In genomic region chr3:105746226-105746996, GRCh38 we compare ENCODE assay signal across 9 cellular contexts.
A peak's percentile ranks its signal among the peaks of the same experiment; 100 is the strongest.
DNase-seq lines count a peak whose midpoint lies in the region; ATAC-seq and TF ChIP-seq lines count a peak whose summit lies in the region.
"Had no signal": no experiment of that assay in that cellular context is flagged by ENCODE, and none has a peak within 500 bp of the region (broad histone marks: within the 10 kb centered on the region; RNA-seq: fewer than 3 reads in every experiment).

No MANE protein-coding gene starts in this region.

- WGBS in esophagus squamous epithelium, 2 donors, result 66 to 83% methylated on average over 3 of the region's 3 CpGs

- peaks cover 65% of the 10 kb centered on the region for H3K36me3 Mint-ChIP-seq in T-helper 2 cell treated with Interferon-gamma antibody and Interleukin-4, amounts not matched to agents 5 μg/mL and 100 μg/mL, for 36 hours (ENCODE audit: low read depth)
- H3K36me3 Mint-ChIP-seq in stimulated activated memory B cell treated with anti-CD40 and anti-IgM and Interleukin-4, amounts not matched to agents 10 μg/mL and 1 μg/mL and 100 μg/mL, for 72 hours, result peaks cover 18% of the 10 kb centered on the region

- peaks cover 0 to 2% (median 0%) of the 10 kb centered on the region in 3 donors for H3K9me3 ChIP-seq in esophagus squamous epithelium

- H3K27me3 Mint-ChIP-seq in T-helper 2 cell treated with Interferon-gamma antibody and Interleukin-4, amounts not matched to agents 5 μg/mL and 100 μg/mL, for 36 hours (ENCODE audit: low read depth), result no peaks in the 10 kb centered on the region
- H3K27me3 Mint-ChIP-seq in stimulated activated memory B cell treated with anti-CD40 and anti-IgM and Interleukin-4, amounts not matched to agents 10 μg/mL and 1 μg/mL and 100 μg/mL, for 72 hours, result no peaks in the 10 kb centered on the region

- no peak for ATAC-seq in stimulated activated memory B cell treated with anti-CD40 and anti-IgM and Interleukin-4, amounts not matched to agents 10 μg/mL and 1 μg/mL and 100 μg/mL, for 72 hours

- DNase-seq in T-helper 2 cell treated with Interferon-gamma antibody and Interleukin-4, amounts not matched to agents 5 μg/mL and 100 μg/mL, for 36 hours (ENCODE audit: low spot score), result no peak
- DNase-seq in T-helper 2 cell, result no peak
- peak; percentile 24 for DNase-seq in HuH-7 (ENCODE audit: low spot score)
- DNase-seq in esophagus squamous epithelium (lab: John Stamatoyannopoulos, UW), result no peak
- DNase-seq in GM13977 (ENCODE audit: low spot score), result no peak
- no peak for DNase-seq in NCI-H187 (lab: John Stamatoyannopoulos, UW)
- no peak for DNase-seq in NCI-H510A (lab: John Stamatoyannopoulos, UW)
- DNase-seq: NCI-H1694 had no signal

- H3K9me3 Mint-ChIP-seq in T-helper 2 cell treated with Interferon-gamma antibody and Interleukin-4, amounts not matched to agents 5 μg/mL and 100 μg/mL, for 36 hours, result peaks cover 21% of the 10 kb centered on the region
- no peaks in the 10 kb centered on the region for H3K9me3 Mint-ChIP-seq in stimulated activated memory B cell treated with anti-CD40 and anti-IgM and Interleukin-4, amounts not matched to agents 10 μg/mL and 1 μg/mL and 100 μg/mL, for 72 hours

- in situ Hi-C loops in GM13977 (cut with MboI; ENCODE audit: low pct_unique_long_range_greater_than_20kb, low sequenced_read_pairs, unreplicated experiment), result no loop called here

- no peak overlapping the region for H3K4me3 ChIP-seq in esophagus squamous epithelium

- H3K27me3 ChIP-seq in esophagus squamous epithelium, result no peaks in the 10 kb centered on the region

- no peak for TF ChIP-seq POLR2A in esophagus squamous epithelium (IDR thresholded peaks at IDR 0.05)

- H3K27ac Mint-ChIP-seq in T-helper 2 cell treated with Interferon-gamma antibody and Interleukin-4, amounts not matched to agents 5 μg/mL and 100 μg/mL, for 36 hours, result peak overlapping the region; percentile 72
- H3K27ac Mint-ChIP-seq in stimulated activated memory B cell treated with anti-CD40 and anti-IgM and Interleukin-4, amounts not matched to agents 10 μg/mL and 1 μg/mL and 100 μg/mL, for 72 hours, result peak overlapping the region; percentile 0

- H3K4me1 ChIP-seq in esophagus squamous epithelium, result peaks cover 0 to 29% (median 16%) of the 10 kb centered on the region in 3 donors

- H3K36me3 ChIP-seq in esophagus squamous epithelium, result peaks cover 0 to 17% (median 0%) of the 10 kb centered on the region in 3 donors

- TF ChIP-seq CTCF in esophagus squamous epithelium (IDR thresholded peaks at IDR 0.05) (no peak), GM13977 (IDR thresholded peaks at IDR 0.05; ENCODE audit: extremely low read depth, insufficient read depth, missing control alignments) (no peak)

- H3K4me3 Mint-ChIP-seq in T-helper 2 cell treated with Interferon-gamma antibody and Interleukin-4, amounts not matched to agents 5 μg/mL and 100 μg/mL, for 36 hours, result peak overlapping the region; percentile 55
- H3K4me3 Mint-ChIP-seq in stimulated activated memory B cell treated with anti-CD40 and anti-IgM and Interleukin-4, amounts not matched to agents 10 μg/mL and 1 μg/mL and 100 μg/mL, for 72 hours, result no peak overlapping the region

- intact Hi-C loops in esophagus squamous epithelium (cut with DNase I), result no loop called here

- peak overlapping the region in 3 of 4 donors; percentile 35 to 81 (median 63) for H3K27ac ChIP-seq in esophagus squamous epithelium

- peaks cover 55% of the 10 kb centered on the region for H3K4me1 Mint-ChIP-seq in T-helper 2 cell treated with Interferon-gamma antibody and Interleukin-4, amounts not matched to agents 5 μg/mL and 100 μg/mL, for 36 hours (ENCODE audit: low read depth)
- peaks cover 17% of the 10 kb centered on the region for H3K4me1 Mint-ChIP-seq in stimulated activated memory B cell treated with anti-CD40 and anti-IgM and Interleukin-4, amounts not matched to agents 10 μg/mL and 1 μg/mL and 100 μg/mL, for 72 hours
